9 cellular contexts compared by ENCODE assay signal in genomic region chr6:33075208-33075567, GRCh38. TPM values are rescaled to one million over a fixed set of nuclear protein-coding genes. Genes with fewer than 3 reads are reported as not detected.
DNase-seq lines count a peak whose midpoint lies in the region; ATAC-seq and TF ChIP-seq lines count a peak whose summit lies in the region.
"Had no signal": no experiment of that assay in that cellular context is flagged by ENCODE, and none has a peak within 500 bp of the region (broad histone marks: within the 10 kb centered on the region; RNA-seq: fewer than 3 reads in every experiment).

No MANE protein-coding gene starts in this region.

- peaks cover 2% of the 10 kb centered on the region for H3K27me3 Mint-ChIP-seq in activated T-cell treated with anti-CD3 and anti-CD28 coated beads, Interleukin-2, amount 50 U/mL, for 4 hours (ENCODE audit: low read depth)
- no peaks in the 10 kb centered on the region for H3K27me3 Mint-ChIP-seq in activated naive CD8-positive, alpha-beta T cell treated with anti-CD3 and anti-CD28 coated beads, Interleukin-2, amount 50 U/mL, for 24 hours

- H3K4me3 ChIP-seq in testis = no peak overlapping the region

- intact Hi-C loops in testis (cut with DNase I; ENCODE audit: low total_unique reads) = no loop called here

- no peaks in the 10 kb centered on the region for H3K9me3 ChIP-seq in testis

- no peaks in the 10 kb centered on the region for H3K27me3 ChIP-seq in testis

- no peak for DNase-seq in activated T-cell treated with anti-CD3 and anti-CD28 coated beads, Interleukin-2, amount 50 U/mL, for 4 hours
- DNase-seq in activated T-cell treated with anti-CD3 and anti-CD28 coated beads, Interleukin-2, amount 50 U/mL, for 1 hour = no peak
- no peak for DNase-seq in activated naive CD8-positive, alpha-beta T cell treated with anti-CD3 and anti-CD28 coated beads, Interleukin-2, amount 50 U/mL, for 24 hours
- DNase-seq in testis (no peak), SHP77 treated with DMSO at 0.1 percent for 48 hours (lab: John Stamatoyannopoulos, UW) (no peak)
- DNase-seq in stimulated activated CD4-positive, alpha-beta T cell treated with anti-CD3 and anti-CD28 coated beads, Interleukin-1b, Interleukin-23, amount 100 ng/mL, for 48 hours = no peak
- DNase-seq: activated CD4-positive, alpha-beta T cell treated with anti-CD3 and anti-CD28 coated beads, Interleukin-2, amount 50 U/mL, for 1 hour had no signal

- peak overlapping the region; percentile 31 for H3K4me3 Mint-ChIP-seq in activated T-cell treated with anti-CD3 and anti-CD28 coated beads, Interleukin-2, amount 50 U/mL, for 4 hours
- peak overlapping the region; percentile 77 for H3K4me3 Mint-ChIP-seq in activated naive CD8-positive, alpha-beta T cell treated with anti-CD3 and anti-CD28 coated beads, Interleukin-2, amount 50 U/mL, for 24 hours

- peak overlapping the region; percentile 11 to 67 for H3K27ac ChIP-seq in testis

- WGBS in testis, 2 donors = 69 to 78% methylated on average over 4 of the region's 4 CpGs

- H3K9me3 Mint-ChIP-seq in activated T-cell treated with anti-CD3 and anti-CD28 coated beads, Interleukin-2, amount 50 U/mL, for 4 hours = no peaks in the 10 kb centered on the region
- H3K9me3 Mint-ChIP-seq in activated naive CD8-positive, alpha-beta T cell treated with anti-CD3 and anti-CD28 coated beads, Interleukin-2, amount 50 U/mL, for 24 hours = no peaks in the 10 kb centered on the region

- TF ChIP-seq POLR2A in testis (IDR thresholded peaks at IDR 0.05) = no peak

- H3K36me3 ChIP-seq in testis (ENCODE audit: low read depth, missing control alignments) = no peaks in the 10 kb centered on the region

- no peak for TF ChIP-seq CTCF in testis (IDR thresholded peaks at IDR 0.05)

- peaks cover 56% of the 10 kb centered on the region for H3K4me1 Mint-ChIP-seq in activated T-cell treated with anti-CD3 and anti-CD28 coated beads, Interleukin-2, amount 50 U/mL, for 4 hours (ENCODE audit: low read depth)
- H3K4me1 Mint-ChIP-seq in activated naive CD8-positive, alpha-beta T cell treated with anti-CD3 and anti-CD28 coated beads, Interleukin-2, amount 50 U/mL, for 24 hours = peaks cover 56% of the 10 kb centered on the region

- no peak for ATAC-seq in activated T-cell treated with anti-CD3 and anti-CD28 coated beads, Interleukin-2, amount 50 U/mL, for 4 hours
- ATAC-seq in HG02885 (IDR thresholded peaks at IDR 0.05; ENCODE audit: poor library complexity, unreplicated experiment) (peak; percentile 3), HG02798 (IDR thresholded peaks at IDR 0.05; ENCODE audit: poor library complexity, unreplicated experiment) (no peak)
- ATAC-seq in activated naive CD8-positive, alpha-beta T cell treated with anti-CD3 and anti-CD28 coated beads, Interleukin-2, amount 50 U/mL, for 24 hours = no peak

- peak overlapping the region; percentile 68 for H3K27ac Mint-ChIP-seq in activated naive CD8-positive, alpha-beta T cell treated with anti-CD3 and anti-CD28 coated beads, Interleukin-2, amount 50 U/mL, for 24 hours

- H3K4me1 ChIP-seq in testis = peaks cover 6% of the 10 kb centered on the region

- H3K36me3 Mint-ChIP-seq in activated T-cell treated with anti-CD3 and anti-CD28 coated beads, Interleukin-2, amount 50 U/mL, for 4 hours (ENCODE audit: insufficient read depth) = peaks cover 2% of the 10 kb centered on the region
- peaks cover 7% of the 10 kb centered on the region for H3K36me3 Mint-ChIP-seq in activated naive CD8-positive, alpha-beta T cell treated with anti-CD3 and anti-CD28 coated beads, Interleukin-2, amount 50 U/mL, for 24 hours (ENCODE audit: low read depth)

RNA-seq across cellular contexts. Expression of gene HLA-DPB1, which starts 0.6 kb away (rescaled TPM):
- 1 to 10 TPM; 6.0 to 9.8 (median 6.3) TPM for total RNA-seq in activated T-cell treated with anti-CD3 and anti-CD28 coated beads, Interleukin-2, amount 50 U/mL, for 4 hours
- 10 to 100 TPM; 14.4 to 39.5 TPM for total RNA-seq in testis
- polyA plus RNA-seq in testis (ENCODE audit: insufficient read depth, low read depth, low replicate concordance) = 183 TPM

RNA-seq across cellular contexts. Expression of gene HLA-DPA1, which starts 1.7 kb away (rescaled TPM):
- 10 to 100 TPM; 18.0 to 31.5 (median 19.8) TPM for total RNA-seq in activated T-cell treated with anti-CD3 and anti-CD28 coated beads, Interleukin-2, amount 50 U/mL, for 4 hours
- total RNA-seq in testis = 10 to 100 TPM; 26.5 to 48.9 TPM
- 143 TPM for polyA plus RNA-seq in testis (ENCODE audit: insufficient read depth, low read depth, low replicate concordance)
